ENCODE assay signal across 18 cellular contexts in the genomic region with DNA sequence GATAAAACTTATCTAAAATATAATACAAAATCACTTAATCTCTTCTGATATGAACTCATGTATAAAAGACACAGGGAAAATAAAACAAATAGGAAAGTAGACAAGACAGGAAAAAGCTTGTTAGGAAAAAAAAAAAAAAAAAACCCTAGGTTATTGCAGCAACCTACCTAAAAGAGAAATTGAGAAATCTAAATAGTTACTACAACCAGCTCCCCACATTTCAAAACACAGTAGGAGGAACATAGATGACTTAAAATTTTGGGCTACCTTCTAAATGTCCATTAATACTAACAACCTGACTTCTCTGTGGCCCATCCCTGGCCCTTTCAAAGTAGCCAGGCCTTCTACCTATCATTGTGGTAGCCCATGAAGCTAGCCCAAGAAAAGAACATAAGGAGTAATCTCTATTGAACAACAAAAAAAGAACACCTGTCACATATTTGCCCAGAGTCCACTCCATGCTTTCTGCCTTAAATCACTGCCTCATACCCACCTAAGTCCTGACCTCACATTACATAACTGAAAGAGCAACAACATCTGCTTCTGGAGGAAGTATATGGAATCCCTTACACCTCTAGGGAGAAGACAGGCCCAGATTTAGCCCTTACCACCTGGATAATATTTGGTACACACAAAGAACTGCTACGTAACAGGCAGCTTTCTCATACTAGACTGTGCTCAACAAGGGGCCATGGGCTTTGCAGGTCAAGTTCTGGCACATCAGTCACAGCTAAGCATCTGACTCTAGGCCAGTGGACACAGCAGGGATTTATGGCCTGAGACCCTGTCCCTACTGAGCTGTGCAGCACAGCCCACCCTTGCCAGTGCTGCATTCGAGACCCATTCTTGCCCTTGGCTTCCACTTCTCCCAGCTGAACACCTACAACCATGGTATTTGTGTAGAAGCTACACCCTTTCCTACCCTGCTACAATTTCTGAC. TPM values are rescaled to one million over a fixed set of nuclear protein-coding genes. Genes with fewer than 3 reads are reported as not detected.
DNase-seq lines count a peak whose midpoint lies in the region; ATAC-seq and TF ChIP-seq lines count a peak whose summit lies in the region.
"Had no signal": no experiment of that assay in that cellular context is flagged by ENCODE, and none has a peak within 500 bp of the region (broad histone marks: within the 10 kb centered on the region; RNA-seq: fewer than 3 reads in every experiment).

No MANE protein-coding gene starts in this region.

- no peak overlapping the region for H2AFZ ChIP-seq in PC-3 (ENCODE audit: low read length)

- CTCF ChIA-PET in naive thymus-derived CD4-positive, alpha-beta T cell (lab: Charles Lee) = interaction anchor here (0.7 to 1.4 kb wide), 2 partner anchors 8 to 18 kb away, joined by 3 to 5 read pairs; partner anchors contain the start of gene SUCLG1
- CTCF ChIA-PET in PC-3 (lab: Charles Lee) = no interaction called here

- no peak overlapping the region for H3K9ac ChIP-seq in PC-3 (ENCODE audit: low read length)

- peak; percentile 26 for ATAC-seq in naive thymus-derived CD4-positive, alpha-beta T cell
- ATAC-seq in activated CD4-positive, CD25-positive, alpha-beta regulatory T cell treated with anti-CD3 and anti-CD28 coated beads, Interleukin-2, amount 50 U/mL, for 24 hours = no peak
- ATAC-seq in GM18498 (IDR thresholded peaks at IDR 0.05; ENCODE audit: unreplicated experiment) (no peak), PC-3 (no peak)

- H3K27ac ChIP-seq in WERI-Rb-1 = peak overlapping the region; percentile 74
- no peak overlapping the region for H3K27ac ChIP-seq in naive thymus-derived CD4-positive, alpha-beta T cell (ENCODE audit: low read depth, low read length)
- no peak overlapping the region for H3K27ac ChIP-seq in PC-3 (ENCODE audit: low read length)
- no peak overlapping the region for H3K27ac ChIP-seq in testis
- H3K27ac ChIP-seq: SJSA1 had no signal

- no peak for DNase-seq in CD14-positive monocyte (ENCODE audit: low spot score)
- DNase-seq in DMS 273 treated with DMSO at 0.1 percent for 48 hours (lab: John Stamatoyannopoulos, UW) = peak; percentile 60
- peak; percentile 29 for DNase-seq in WERI-Rb-1
- no peak for DNase-seq in naive thymus-derived CD4-positive, alpha-beta T cell
- DNase-seq in PC-3 = no peak
- no peak for DNase-seq in testis
- DNase-seq: activated CD4-positive, alpha-beta T cell treated with anti-CD3 and anti-CD28 coated beads, Interleukin-2, amount 50 U/mL, for 48 hours; amniotic stem cell; C1 segment of cervical spinal cord; EL; foreskin melanocyte; NK-92 treated with Interleukin-12 subunit alpha and Interleukin-12 subunit beta, amount 100 ng/mL, for 24 hours; right cardiac atrium; stimulated activated CD4-positive, alpha-beta T cell treated with anti-CD3 and anti-CD28 coated beads, Interleukin-2, amount 100 ng/mL, for 24 hours had no signal

- POLR2A ChIA-PET in naive thymus-derived CD4-positive, alpha-beta T cell (lab: Charles Lee) = no interaction called here
- POLR2A ChIA-PET in PC-3 (lab: Charles Lee; ENCODE audit: unreplicated experiment) = interaction anchor here (0.7 kb wide), 2 partner anchors 9 to 555 kb away, joined by 16 to 25 read pairs; no protein-coding TSS in a partner anchor

- H3K27me3 ChIP-seq in WERI-Rb-1 (ENCODE audit: insufficient read depth, low read depth, severe bottlenecking) = no peaks in the 10 kb centered on the region
- no peaks in the 10 kb centered on the region for H3K27me3 ChIP-seq in naive thymus-derived CD4-positive, alpha-beta T cell (ENCODE audit: control insufficient read depth in 2 of 2, insufficient read depth in 2 of 2, low read length in 2 of 2)
- no peaks in the 10 kb centered on the region for H3K27me3 ChIP-seq in PC-3 (ENCODE audit: low read length)
- H3K27me3 ChIP-seq in testis = no peaks in the 10 kb centered on the region
- H3K27me3 ChIP-seq: SJSA1 had no signal

- H3K9me3 ChIP-seq in WERI-Rb-1 (ENCODE audit: severe bottlenecking) (no peaks in the 10 kb centered on the region), PC-3 (ENCODE audit: low read length) (no peaks in the 10 kb centered on the region), testis (no peaks in the 10 kb centered on the region)
- no peaks in the 10 kb centered on the region for H3K9me3 ChIP-seq in naive thymus-derived CD4-positive, alpha-beta T cell (ENCODE audit: control insufficient read depth in 2 of 3, low read length in 3 of 3)
- H3K9me3 ChIP-seq: HAP-1, SJSA1 had no signal

- peaks cover 5 to 7% of the 10 kb centered on the region in 2 donors for H3K4me1 ChIP-seq in naive thymus-derived CD4-positive, alpha-beta T cell (ENCODE audit: control insufficient read depth in 2 of 2, insufficient read depth in 2 of 2, low read length in 2 of 2)
- H3K4me1 ChIP-seq in PC-3 (ENCODE audit: insufficient read depth, low read length) = no peaks in the 10 kb centered on the region
- no peaks in the 10 kb centered on the region for H3K4me1 ChIP-seq in testis
- H3K4me1 ChIP-seq: SJSA1 had no signal

- peak overlapping the region in 6 of 7 donors; percentile 12 to 63 (median 34) for H3K27ac Mint-ChIP-seq in CD14-positive monocyte
- peak overlapping the region in 5 of 9 donors; percentile 9 to 58 (median 22) for H3K27ac Mint-ChIP-seq in naive thymus-derived CD4-positive, alpha-beta T cell

- H3F3A ChIP-seq in PC-3 (ENCODE audit: low read length, unreplicated experiment) = no peaks in the 10 kb centered on the region

- no peaks in the 10 kb centered on the region for H3K9me2 ChIP-seq in PC-3 (replicated peaks; ENCODE audit: low read length)

- H3K27me3 Mint-ChIP-seq in CD14-positive monocyte (ENCODE audit: low read depth in 3 of 3) = no peaks in the 10 kb centered on the region
- H3K27me3 Mint-ChIP-seq in naive thymus-derived CD4-positive, alpha-beta T cell = no peaks in the 10 kb centered on the region

- H3K4me3 ChIP-seq in WERI-Rb-1 (ENCODE audit: low read depth, low read length) (no peak overlapping the region), PC-3 (ENCODE audit: low read length) (no peak overlapping the region), testis (no peak overlapping the region)
- H3K4me3 ChIP-seq in naive thymus-derived CD4-positive, alpha-beta T cell (ENCODE audit: low read length) = no peak overlapping the region
- H3K4me3 ChIP-seq: HAP-1, SJSA1 had no signal

- no peaks in the 10 kb centered on the region for H4K20me1 ChIP-seq in PC-3 (ENCODE audit: low read length)

- H3K4me2 ChIP-seq in PC-3 (ENCODE audit: low read length) = no peak overlapping the region

- no peak for TF ChIP-seq POLR2A in testis (IDR thresholded peaks at IDR 0.05)

- peaks cover 21% of the 10 kb centered on the region for H3K4me1 Mint-ChIP-seq in CD14-positive monocyte
- peaks cover 27 to 69% (median 62%) of the 10 kb centered on the region in 7 donors for H3K4me1 Mint-ChIP-seq in naive thymus-derived CD4-positive, alpha-beta T cell

- WGBS in testis, 2 donors = 84 to 93% methylated on average over 2 of the region's 2 CpGs

- H3K9me3 Mint-ChIP-seq in CD14-positive monocyte = peaks cover 0 to 3% (median 0%) of the 10 kb centered on the region in 7 donors
- H3K9me3 Mint-ChIP-seq in naive thymus-derived CD4-positive, alpha-beta T cell = no peaks in the 10 kb centered on the region

- peaks cover 58% of the 10 kb centered on the region for H3K79me2 ChIP-seq in PC-3 (ENCODE audit: low read length)

- BruUV-seq in PC-3 (replicated peaks; lab: Mats Ljungman, UMichigan) = no TSS peak

- no peak overlapping the region for H3K4me3 Mint-ChIP-seq in CD14-positive monocyte
- H3K4me3 Mint-ChIP-seq in naive thymus-derived CD4-positive, alpha-beta T cell = peak overlapping the region in 1 of 10 donors; percentile 26

- peaks cover 29% of the 10 kb centered on the region for H3K36me3 ChIP-seq in WERI-Rb-1
- peaks cover 0 to 19% (median 0%) of the 10 kb centered on the region in 3 experiments for H3K36me3 ChIP-seq in naive thymus-derived CD4-positive, alpha-beta T cell (ENCODE audit: control insufficient read depth in 2 of 3, insufficient read depth in 3 of 3, low read length in 3 of 3)
- H3K36me3 ChIP-seq in PC-3 (ENCODE audit: low read depth, low read length) = peaks cover 7% of the 10 kb centered on the region; the same call in 1 of the 2 replicates
- H3K36me3 ChIP-seq in testis (ENCODE audit: low read depth, missing control alignments) = no peaks in the 10 kb centered on the region

- intact Hi-C loops in CD14-positive monocyte (cut with micrococcal nuclease) (no loop called here), PC-3 (cut with micrococcal nuclease) (no loop called here), testis (cut with DNase I; ENCODE audit: low total_unique reads) (no loop called here)
- intact Hi-C loops in naive thymus-derived CD4-positive, alpha-beta T cell (cut with micrococcal nuclease) = no loop called here

- TF ChIP-seq CTCF in CD14-positive monocyte (IDR thresholded peaks at IDR 0.05) = no peak
- no peak for TF ChIP-seq CTCF in WERI-Rb-1 (IDR thresholded peaks at IDR 0.05; ENCODE audit: low read depth, low read length)
- TF ChIP-seq CTCF in PC-3 (conservative IDR thresholded peaks at IDR 0.05; ENCODE audit: low read depth, low read length) = no peak
- no peak for TF ChIP-seq CTCF in testis (IDR thresholded peaks at IDR 0.05)

- peaks cover 29 to 36% of the 10 kb centered on the region in 2 donors for H3K36me3 Mint-ChIP-seq in CD14-positive monocyte
- H3K36me3 Mint-ChIP-seq in naive thymus-derived CD4-positive, alpha-beta T cell = peaks cover 7 to 25% (median 10%) of the 10 kb centered on the region in 5 donors

RNA-seq across cellular contexts. Expression of gene SUCLG1, which starts 8.5 kb away (rescaled TPM):
- polyA plus RNA-seq in CD14-positive monocyte = 100 to 1,000 TPM in 1 of 2 donors, 10 to 100 TPM in 1; 98.9 to 114 TPM
- total RNA-seq in naive thymus-derived CD4-positive, alpha-beta T cell = 10 to 100 TPM; 45.1 to 63.6 (median 47.9) TPM
- 10 to 100 TPM; 85.8 to 85.9 TPM for polyA plus RNA-seq in naive thymus-derived CD4-positive, alpha-beta T cell
- 67.7 and 83.4 TPM in 2 replicates for total RNA-seq in PC-3 (2014; rRNA removed)
- total RNA-seq in testis = 10 to 100 TPM; 48.0 to 50.6 TPM
- polyA plus RNA-seq in testis (ENCODE audit: insufficient read depth, low read depth, low replicate concordance) = 80.4 TPM

Comparison
In these comparisons a context has a peak if more than half of its experiments do, and no peak if none do; other contexts are left out.
1. DNase-seq: peak in DMS 273 treated with DMSO at 0.1 percent for 48 hours (single experiment) and WERI-Rb-1 (single experiment); none in CD14-positive monocyte (single experiment), naive thymus-derived CD4-positive, alpha-beta T cell (0 of 9), PC-3 (single experiment) and testis (single experiment).